ENCODE assay signal across 9 cellular contexts in the genomic region with DNA sequence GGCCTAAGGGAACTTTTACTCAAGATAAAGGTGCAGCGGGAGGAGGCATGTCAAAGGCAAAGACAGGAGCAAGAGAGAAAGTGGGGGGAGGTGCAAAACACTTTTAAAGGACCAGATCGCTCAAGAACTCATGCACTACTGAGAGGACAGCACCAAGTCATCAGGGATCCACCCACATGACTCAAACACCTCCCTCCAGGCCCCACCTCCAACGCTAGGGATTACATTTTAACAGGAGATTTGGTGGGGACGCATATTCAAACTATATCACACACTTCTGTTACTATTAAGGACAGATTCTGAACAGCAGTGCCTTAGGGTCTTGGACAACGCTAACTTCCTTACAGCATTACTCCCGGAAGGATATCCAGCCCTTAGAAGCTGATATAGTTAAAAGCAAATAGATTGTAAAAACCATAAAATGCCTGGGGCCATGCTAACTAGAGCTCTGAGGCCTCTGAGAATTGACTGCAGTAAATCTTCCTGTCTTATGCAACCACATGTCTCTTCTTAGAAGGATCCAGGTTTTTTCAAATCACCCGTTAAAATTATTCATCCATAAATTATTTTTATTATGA. TPM values are rescaled to one million over a fixed set of nuclear protein-coding genes. Genes with fewer than 3 reads are reported as not detected.
DNase-seq lines count a peak whose midpoint lies in the region; ATAC-seq, FAIRE-seq and TF ChIP-seq lines count a peak whose summit lies in the region.
"Had no signal": no experiment of that assay in that cellular context is flagged by ENCODE, and none has a peak within 500 bp of the region (broad histone marks: within the 10 kb centered on the region; RNA-seq: fewer than 3 reads in every experiment).

No MANE protein-coding gene starts in this region.

- no peaks in the 10 kb centered on the region for H3K9me3 Mint-ChIP-seq in activated naive CD4-positive, alpha-beta T cell treated with anti-CD3 and anti-CD28 coated beads, Interleukin-2, amount 50 U/mL, for 72 hours

- FAIRE-seq in GM12892 (lab: Jason Lieb, UNC): peak; percentile 95

- TF ChIP-seq CTCF in brain microvascular endothelial cell (IDR thresholded peaks at IDR 0.05; ENCODE audit: low read depth, low read length, missing control alignments): no peak

- no peaks in the 10 kb centered on the region for H3K36me3 ChIP-seq in brain microvascular endothelial cell (replicated peaks)

- no peak for ATAC-seq in activated naive CD4-positive, alpha-beta T cell treated with anti-CD3 and anti-CD28 coated beads, Interleukin-2, amount 50 U/mL, for 72 hours

- H3K27me3 ChIP-seq in brain microvascular endothelial cell (replicated peaks): no peaks in the 10 kb centered on the region

- H3K27ac ChIP-seq in brain microvascular endothelial cell: no peak overlapping the region
- H3K27ac ChIP-seq: parathyroid adenoma had no signal

- no peak for DNase-seq in GM12892 (ENCODE audit: insufficient read length)
- DNase-seq in HEK293T (ENCODE audit: extremely low spot score): peak; percentile 32
- DNase-seq in NOMO-1 treated with DMSO at 0.1 percent for 48 hours (lab: John Stamatoyannopoulos, UW; ENCODE audit: unreplicated experiment): peak; percentile 52
- peak; percentile 59 for DNase-seq in iris pigment epithelial cell (ENCODE audit: low read depth)
- DNase-seq in AG20443 (ENCODE audit: low spot score): no peak
- DNase-seq in brain microvascular endothelial cell: no peak
- no peak for DNase-seq in cortex of kidney (lab: John Stamatoyannopoulos, UW)
- DNase-seq in activated naive CD4-positive, alpha-beta T cell treated with anti-CD3 and anti-CD28 coated beads, Interleukin-2, amount 50 U/mL, for 72 hours (ENCODE audit: low spot score in 2 of 2): no peak

- no peaks in the 10 kb centered on the region for H3K36me3 Mint-ChIP-seq in activated naive CD4-positive, alpha-beta T cell treated with anti-CD3 and anti-CD28 coated beads, Interleukin-2, amount 50 U/mL, for 72 hours

- CTCF ChIA-PET in HEK293T (lab: Yijun Ruan, JAX): no interaction called here

- POLR2A ChIA-PET in HEK293T (lab: Yijun Ruan, JAX): interaction anchor here (1.1 to 1.5 kb wide), 2 partner anchors 15 to 16 kb away, joined by 3 to 13 read pairs; partner anchors contain the start of gene ZC3H12C

- TF ChIP-seq POLR2A in GM12892 (IDR thresholded peaks at IDR 0.05; ENCODE audit: low read depth, low read length): no peak

- H3K27ac Mint-ChIP-seq in activated naive CD4-positive, alpha-beta T cell treated with anti-CD3 and anti-CD28 coated beads, Interleukin-2, amount 50 U/mL, for 72 hours: no peak overlapping the region

- no peak overlapping the region for H3K4me3 ChIP-seq in brain microvascular endothelial cell (ENCODE audit: low read depth, low read length)

- in situ Hi-C loops in brain microvascular endothelial cell (cut with HindIII; ENCODE audit: low pct_ligation_motif_present, low sequenced_read_pairs): no loop called here

TF ChIP-seq in HEK293T, 16 proteins besides CTCF, POLR2A, EP300 and RAD21:
- TF ChIP-seq ELF4 (IDR thresholded peaks at IDR 0.05) (no peak), PKNOX1 (IDR thresholded peaks at IDR 0.05) (peak; percentile 84), LEF1 (IDR thresholded peaks at IDR 0.05; ENCODE audit: borderline replicate concordance) (no peak)

RNA-seq across cellular contexts. Expression of gene ZC3H12C, which starts 16.7 kb away (rescaled TPM):
- polyA plus RNA-seq in GM12892 (2012; ENCODE audit: missing spikeins): 15.0 TPM
- total RNA-seq in activated naive CD4-positive, alpha-beta T cell treated with anti-CD3 and anti-CD28 coated beads, Interleukin-2, amount 50 U/mL, for 72 hours: under 1 TPM; 0.02 to 0.54 TPM

Comparison
In these comparisons a context has a peak if more than half of its experiments do, and no peak if none do; other contexts are left out.
1. DNase-seq: peak in HEK293T (single experiment), NOMO-1 treated with DMSO at 0.1 percent for 48 hours (single experiment) and iris pigment epithelial cell (single experiment); none in GM12892 (single experiment), AG20443 (single experiment), brain microvascular endothelial cell (single experiment), cortex of kidney (single experiment) and activated naive CD4-positive, alpha-beta T cell treated with anti-CD3 and anti-CD28 coated beads, Interleukin-2, amount 50 U/mL, for 72 hours (0 of 2).